Comparison of ENCODE assay signal across 9 cellular contexts in the genomic region with DNA sequence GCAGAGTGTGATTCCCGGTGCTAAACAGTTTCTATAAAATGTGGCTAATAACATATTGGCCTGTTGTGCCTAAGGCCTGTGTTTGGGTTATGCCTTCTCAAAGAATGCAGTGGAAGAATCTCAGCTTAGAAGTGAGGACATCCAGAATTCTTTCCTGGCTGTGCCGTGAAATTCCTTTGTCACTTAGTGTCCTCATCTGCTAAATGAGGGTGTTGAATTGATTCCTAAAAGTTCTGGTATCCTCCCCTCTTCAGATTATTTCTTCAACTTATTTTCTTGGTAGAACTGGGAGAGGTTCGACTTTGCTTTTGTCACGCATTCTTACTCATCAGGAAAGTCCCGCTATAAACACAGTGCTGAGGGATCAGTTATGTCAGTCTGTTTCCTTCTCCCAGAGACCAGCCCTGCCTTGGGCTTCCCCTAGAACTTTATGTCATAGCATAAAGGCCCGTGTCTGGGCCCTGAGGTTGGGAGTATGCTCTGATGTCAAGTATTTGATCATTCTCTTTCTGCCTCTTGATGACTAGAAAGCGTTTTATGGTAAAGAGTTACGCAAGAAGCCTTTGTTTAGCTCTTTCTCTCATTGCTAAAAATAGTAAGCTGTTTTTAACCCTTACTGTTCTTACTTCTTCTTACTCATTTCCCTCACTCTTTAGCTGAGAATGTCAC. TPM values are rescaled to one million over a fixed set of nuclear protein-coding genes. Genes with fewer than 3 reads are reported as not detected.
DNase-seq lines count a peak whose midpoint lies in the region; ATAC-seq and TF ChIP-seq lines count a peak whose summit lies in the region.
"Had no signal": no experiment of that assay in that cellular context is flagged by ENCODE, and none has a peak within 500 bp of the region (broad histone marks: within the 10 kb centered on the region; RNA-seq: fewer than 3 reads in every experiment).

No MANE protein-coding gene starts in this region.

- peak; percentile 78 for ATAC-seq in HG03045 (IDR thresholded peaks at IDR 0.05; ENCODE audit: unreplicated experiment)

- H3K36me3 Mint-ChIP-seq in T-helper 2 cell treated with Interferon-gamma antibody and Interleukin-4, amounts not matched to agents 5 μg/mL and 100 μg/mL, for 36 hours (ENCODE audit: low read depth), result peaks cover 76% of the 10 kb centered on the region
- H3K36me3 Mint-ChIP-seq in glutamatergic neuron (ENCODE audit: unreplicated experiment), result peaks cover 4% of the 10 kb centered on the region

- peaks cover 24% of the 10 kb centered on the region for H3K4me1 Mint-ChIP-seq in T-helper 2 cell treated with Interferon-gamma antibody and Interleukin-4, amounts not matched to agents 5 μg/mL and 100 μg/mL, for 36 hours (ENCODE audit: low read depth)
- H3K4me1 Mint-ChIP-seq in glutamatergic neuron (ENCODE audit: low read depth, unreplicated experiment), result no peaks in the 10 kb centered on the region

- no peak overlapping the region for H3K4me3 Mint-ChIP-seq in T-helper 2 cell treated with Interferon-gamma antibody and Interleukin-4, amounts not matched to agents 5 μg/mL and 100 μg/mL, for 36 hours
- no peak overlapping the region for H3K4me3 Mint-ChIP-seq in glutamatergic neuron (ENCODE audit: unreplicated experiment)
- H3K4me3 Mint-ChIP-seq: central memory CD8-positive, alpha-beta T cell had no signal

- H3K9me3 Mint-ChIP-seq in T-helper 2 cell treated with Interferon-gamma antibody and Interleukin-4, amounts not matched to agents 5 μg/mL and 100 μg/mL, for 36 hours, result no peaks in the 10 kb centered on the region
- H3K9me3 Mint-ChIP-seq in glutamatergic neuron (ENCODE audit: unreplicated experiment), result peaks cover 4% of the 10 kb centered on the region
- H3K9me3 Mint-ChIP-seq: central memory CD8-positive, alpha-beta T cell had no signal

- TF ChIP-seq CTCF in glutamatergic neuron (IDR thresholded peaks at IDR 0.05; ENCODE audit: partially characterized antibody, unreplicated experiment), result no peak

- DNase-seq in stimulated activated CD4-positive, alpha-beta T cell treated with anti-CD3 and anti-CD28 coated beads, Interleukin-12 subunit alpha, Interleukin-12 subunit beta, amount 100 ng/mL, for 48 hours (ENCODE audit: low read depth in 2 of 3, low spot score in 1 of 3), result peak; percentile 27 to 31 (median 28)
- DNase-seq in stimulated activated CD4-positive, alpha-beta T cell treated with anti-CD3 and anti-CD28 coated beads, Interleukin-2, amount 100 ng/mL, for 48 hours, result no peak
- DNase-seq in T-helper 2 cell treated with Interferon-gamma antibody and Interleukin-4, amounts not matched to agents 5 μg/mL and 100 μg/mL, for 36 hours (ENCODE audit: low spot score), result peak; percentile 58
- DNase-seq in glomerular endothelial cell (ENCODE audit: extremely low read depth, low read depth, low spot score) (peak; percentile 85), SW480 (ENCODE audit: low spot score) (no peak), glutamatergic neuron (no peak), NCI-H1092 (lab: John Stamatoyannopoulos, UW) (no peak)

- peak overlapping the region; percentile 14 for H3K27ac Mint-ChIP-seq in T-helper 2 cell treated with Interferon-gamma antibody and Interleukin-4, amounts not matched to agents 5 μg/mL and 100 μg/mL, for 36 hours
- H3K27ac Mint-ChIP-seq in glutamatergic neuron (ENCODE audit: unreplicated experiment), result no peak overlapping the region

- no peaks in the 10 kb centered on the region for H3K27me3 Mint-ChIP-seq in T-helper 2 cell treated with Interferon-gamma antibody and Interleukin-4, amounts not matched to agents 5 μg/mL and 100 μg/mL, for 36 hours (ENCODE audit: low read depth)
- peaks cover 2% of the 10 kb centered on the region for H3K27me3 Mint-ChIP-seq in glutamatergic neuron (ENCODE audit: unreplicated experiment)
- H3K27me3 Mint-ChIP-seq: central memory CD8-positive, alpha-beta T cell had no signal

RNA-seq across cellular contexts. Expression of gene MTAP, which starts 29.5 kb away (rescaled TPM):
- total RNA-seq in glomerular endothelial cell (28.2 and 31.6 TPM in 2 replicates), glutamatergic neuron (ENCODE audit: unreplicated experiment) (48.1 TPM)

Comparison
In these comparisons a context has a peak if more than half of its experiments do, and no peak if none do; other contexts are left out.
1. DNase-seq: peak in stimulated activated CD4-positive, alpha-beta T cell treated with anti-CD3 and anti-CD28 coated beads, Interleukin-12 subunit alpha, Interleukin-12 subunit beta, amount 100 ng/mL, for 48 hours (3 of 3), T-helper 2 cell treated with Interferon-gamma antibody and Interleukin-4, amounts not matched to agents 5 μg/mL and 100 μg/mL, for 36 hours (single experiment) and glomerular endothelial cell (single experiment); none in stimulated activated CD4-positive, alpha-beta T cell treated with anti-CD3 and anti-CD28 coated beads, Interleukin-2, amount 100 ng/mL, for 48 hours (0 of 2), SW480 (single experiment), glutamatergic neuron (single experiment) and NCI-H1092 (single experiment).